8 cellular contexts compared by ENCODE assay signal in genomic region chr3:136862953-136863352, GRCh38. TPM values are rescaled to one million over a fixed set of nuclear protein-coding genes. Genes with fewer than 3 reads are reported as not detected.
DNase-seq lines count a peak whose midpoint lies in the region; ATAC-seq and TF ChIP-seq lines count a peak whose summit lies in the region.

No MANE protein-coding gene starts in this region.

- DNase-seq in GM12865 (ENCODE audit: low read depth) = no peak
- no peak for DNase-seq in esophagus muscularis mucosa (ENCODE audit: extremely low spot score)
- DNase-seq in psoas muscle = no peak
- DNase-seq in mesenteric fat pad (ENCODE audit: low spot score) = no peak
- DNase-seq in COLO668 (lab: John Stamatoyannopoulos, UW; ENCODE audit: unreplicated experiment) = no peak
- DNase-seq in amniotic stem cell (lab: John Stamatoyannopoulos, UW) = no peak
- DNase-seq in occipital lobe (lab: John Stamatoyannopoulos, UW) = no peak

- intact Hi-C loops in esophagus muscularis mucosa (cut with DNase I) (loop anchor here (5.0 to 10.0 kb wide), 4 partner anchors 64 to 668 kb away; partner anchors contain the start of genes MSL2 and STAG1), psoas muscle (cut with DNase I) (loop anchor here (10.0 kb wide), 5 partner anchors 58 to 152 kb away; partner anchors contain the start of gene STAG1 (in 1 of the 2))

- H4K20me1 ChIP-seq in OCI-LY3 (ENCODE audit: insufficient read depth, low read length) = peaks cover 6% of the 10 kb centered on the region

- under 1% methylated on average over 12 of the region's 12 CpGs for WGBS in esophagus muscularis mucosa
- WGBS in psoas muscle, 3 donors = 1 to 3% (median 1%) methylated on average over 12 of the region's 12 CpGs

- H3K4me1 ChIP-seq in OCI-LY3 (ENCODE audit: low read length) (peaks cover 15% of the 10 kb centered on the region), esophagus muscularis mucosa (peaks cover 17 to 40% (median 28%) of the 10 kb centered on the region in 4 donors), psoas muscle (peaks cover 22% of the 10 kb centered on the region)

- peak overlapping the region; percentile 89 for H3K4me2 ChIP-seq in OCI-LY3 (ENCODE audit: low read length)

- peaks cover 62% of the 10 kb centered on the region for H3K79me2 ChIP-seq in OCI-LY3 (ENCODE audit: low read length)

- H3K9me3 ChIP-seq in OCI-LY3 (ENCODE audit: insufficient read depth, low read length) (no peaks in the 10 kb centered on the region), esophagus muscularis mucosa (no peaks in the 10 kb centered on the region), psoas muscle (no peaks in the 10 kb centered on the region)

- no peak for TF ChIP-seq EP300 in esophagus muscularis mucosa (IDR thresholded peaks at IDR 0.05)

- peak overlapping the region; percentile 96 for H3K4me3 ChIP-seq in GM12865 (ENCODE audit: low read depth, low read length)
- H3K4me3 ChIP-seq in OCI-LY3 (ENCODE audit: low read length) = peak overlapping the region; percentile 95
- peak overlapping the region; percentile 82 to 92 (median 86) for H3K4me3 ChIP-seq in esophagus muscularis mucosa
- H3K4me3 ChIP-seq in psoas muscle = peak overlapping the region; percentile 92

- H3K36me3 ChIP-seq in OCI-LY3 (replicated peaks; ENCODE audit: low read depth, low read length) (peaks cover 10% of the 10 kb centered on the region), esophagus muscularis mucosa (peaks cover 0 to 4% (median under 1%) of the 10 kb centered on the region in 4 donors), psoas muscle (ENCODE audit: insufficient read depth in 1 of 2, low read depth in 1 of 2) (peaks cover 0 to 5% of the 10 kb centered on the region in 2 donors)

- no peak for TF ChIP-seq POLR2A in esophagus muscularis mucosa (IDR thresholded peaks at IDR 0.05; ENCODE audit: low read depth)

- no peaks in the 10 kb centered on the region for H3K27me3 ChIP-seq in OCI-LY3 (ENCODE audit: low read depth, low read length)
- no peaks in the 10 kb centered on the region for H3K27me3 ChIP-seq in esophagus muscularis mucosa
- H3K27me3 ChIP-seq in psoas muscle (ENCODE audit: insufficient read depth in 3 of 3, low read length in 2 of 3) = no peaks in the 10 kb centered on the region

- ATAC-seq in psoas muscle = no peak

- H2AFZ ChIP-seq in OCI-LY3 (ENCODE audit: low read depth, low read length) = no peak overlapping the region

- H3K27ac ChIP-seq in OCI-LY3 (ENCODE audit: low read length) (peak overlapping the region; percentile 75; the same call in 1 of the 2 replicates), esophagus muscularis mucosa (replicated peaks in 1 of 4) (peak overlapping the region; percentile 94 to 96 (median 95)), psoas muscle (peak overlapping the region; percentile 97)

- H3K9ac ChIP-seq in OCI-LY3 (ENCODE audit: low read length) = peak overlapping the region; percentile 93

- TF ChIP-seq CTCF in GM12865 (IDR thresholded peaks at IDR 0.05; ENCODE audit: insufficient read depth, low read depth, low read length, missing control alignments) (no peak), OCI-LY3 (IDR thresholded peaks at IDR 0.05; ENCODE audit: low read depth, low read length) (no peak), esophagus muscularis mucosa (IDR thresholded peaks at IDR 0.05) (no peak), psoas muscle (IDR thresholded peaks at IDR 0.05) (no peak)

RNA-seq across cellular contexts. Expression of gene NCK1, which starts 0.9 kb away (rescaled TPM):
- total RNA-seq in esophagus muscularis mucosa (10 to 100 TPM; 28.9 to 54.0 (median 37.0) TPM), psoas muscle (10 to 100 TPM; 25.4 to 33.4 (median 30.7) TPM), mesenteric fat pad (49.7 TPM), occipital lobe (40.7 TPM)
- polyA plus RNA-seq in psoas muscle = 10 to 100 TPM; 16.2 to 25.0 (median 18.0) TPM

RNA-seq across cellular contexts. Expression of gene SLC35G2, which starts 44.0 kb away (rescaled TPM):
- total RNA-seq in esophagus muscularis mucosa (1 to 10 TPM; 2.9 to 6.4 (median 5.3) TPM), psoas muscle (1 to 10 TPM in 3 of 4 donors, under 1 TPM in 1; 0.69 to 2.5 (median 1.8) TPM), mesenteric fat pad (19.5 TPM), occipital lobe (14.7 TPM)
- 1 to 10 TPM in 2 of 3 donors, under 1 TPM in 1; 0.90 to 1.9 (median 1.2) TPM for polyA plus RNA-seq in psoas muscle
